In genomic region chr7:157046681-157047080, GRCh38 we compare ENCODE assay signal across 17 cellular contexts. TPM values are rescaled to one million over a fixed set of nuclear protein-coding genes. Genes with fewer than 3 reads are reported as not detected.
DNase-seq lines count a peak whose midpoint lies in the region; ATAC-seq and TF ChIP-seq lines count a peak whose summit lies in the region.
"Had no signal": no experiment of that assay in that cellular context is flagged by ENCODE, and none has a peak within 500 bp of the region (broad histone marks: within the 10 kb centered on the region; RNA-seq: fewer than 3 reads in every experiment).

No MANE protein-coding gene starts in this region.

- H3K4me1 ChIP-seq in mammary epithelial cell (ENCODE audit: insufficient read depth, low read length) = peaks cover 14% of the 10 kb centered on the region
- no peaks in the 10 kb centered on the region for H3K4me1 ChIP-seq in osteoblast (ENCODE audit: insufficient read depth, low read length)
- H3K4me1 ChIP-seq: parathyroid adenoma had no signal

- H3K4me3 ChIP-seq in MG63 (no peak overlapping the region), mammary epithelial cell (replicated peaks in 1 of 3; ENCODE audit: insufficient read depth in 1 of 3, low read depth in 2 of 3, low read length in 3 of 3) (no peak overlapping the region), osteoblast (ENCODE audit: insufficient read depth, low read length) (no peak overlapping the region)

- no peak for TF ChIP-seq CTCF in mammary epithelial cell (conservative IDR thresholded peaks at IDR 0.05 in 1 of 2, IDR thresholded peaks at IDR 0.05 in 1 of 2; ENCODE audit: extremely low read depth in 1 of 2, insufficient read depth in 1 of 2, low read depth in 1 of 2, low read length in 2 of 2)
- no peak for TF ChIP-seq CTCF in osteoblast (IDR thresholded peaks at IDR 0.05; ENCODE audit: extremely low read depth, low read depth, low read length)

- H3K27ac ChIP-seq in mammary epithelial cell (ENCODE audit: insufficient read depth, low read depth, low read length) (peak overlapping the region; percentile 58), osteoblast (ENCODE audit: low read depth, low read length) (no peak overlapping the region)
- H3K27ac ChIP-seq: parathyroid adenoma, WERI-Rb-1 had no signal

- CTCF ChIA-PET in mammary epithelial cell (lab: Charles Lee; ENCODE audit: low non-redundant PET) = no interaction called here

- in situ Hi-C loops in mammary epithelial cell (cut with MboI; ENCODE audit: low sequenced_read_pairs in 2 of 2) = loop anchor here in 1 of 2 donors (10.0 kb wide), 1 partner anchor 88 kb away; the partner anchor contains the start of gene UBE3C

- dilution Hi-C loops in mammary epithelial cell (cut with HindIII; ENCODE audit: low sequenced_read_pairs) = no loop called here

- H3K27me3 ChIP-seq in MG63 (no peaks in the 10 kb centered on the region), mammary epithelial cell (ENCODE audit: insufficient read depth, low read length) (no peaks in the 10 kb centered on the region), osteoblast (ENCODE audit: insufficient read depth, low read length) (peaks cover 9% of the 10 kb centered on the region)

- WGBS in mammary epithelial cell (ENCODE audit: low coverage, missing lambda C conversion rate) = 7% methylated on average over 1 of the region's 1 CpG

- no peak for ATAC-seq in HG03159 (IDR thresholded peaks at IDR 0.05; ENCODE audit: unreplicated experiment)
- ATAC-seq: activated CD8-positive, alpha-beta memory T cell treated with anti-CD3 and anti-CD28 coated beads, Interleukin-2, amount 10 ng/mL, durations not matched to agents 7 days and 5 days; effector memory CD8-positive, alpha-beta T cell; SK-N-SH treated with all-trans-retinoic acid at 6 μM for 48 hours had no signal

- no peak overlapping the region for H3K9ac ChIP-seq in mammary epithelial cell (ENCODE audit: insufficient read depth, low read length)
- H3K9ac ChIP-seq: parathyroid adenoma had no signal

- intact Hi-C loops in mammary epithelial cell (cut with micrococcal nuclease) = loop anchor here (1.0 kb wide), 1 partner anchor 19 kb away; no protein-coding TSS in a partner anchor

- H3K36me3 ChIP-seq in MG63 (no peaks in the 10 kb centered on the region), mammary epithelial cell (ENCODE audit: insufficient read depth, low read length) (no peaks in the 10 kb centered on the region), osteoblast (ENCODE audit: insufficient read depth, low read length) (no peaks in the 10 kb centered on the region)
- H3K36me3 ChIP-seq: WERI-Rb-1 had no signal

- DNase-seq in Daoy (ENCODE audit: low read depth) (peak; percentile 96), MG63 (peak; percentile 50), mammary epithelial cell (peak; percentile 99), osteoblast (ENCODE audit: insufficient read length, low spot score, missing footprints) (peak; percentile 91), NCI-H2227 treated with DMSO at 0.1 percent for 48 hours (lab: John Stamatoyannopoulos, UW) (no peak), NCI-H1436 (lab: John Stamatoyannopoulos, UW) (no peak)
- DNase-seq in NK-92 treated with Interleukin-12 subunit alpha and Interleukin-12 subunit beta, amount 100 ng/mL, for 24 hours (lab: John Stamatoyannopoulos, UW) = no peak
- DNase-seq: activated CD8-positive, alpha-beta memory T cell treated with anti-CD3 and anti-CD28 coated beads, Interleukin-2, amount 10 ng/mL, durations not matched to agents 7 days and 5 days; activated naive CD4-positive, alpha-beta T cell; effector memory CD8-positive, alpha-beta T cell; NCI-H2171; substantia nigra; WERI-Rb-1 had no signal

- H3K9me3 ChIP-seq in MG63 = no peaks in the 10 kb centered on the region
- no peaks in the 10 kb centered on the region for H3K9me3 ChIP-seq in mammary epithelial cell (replicated peaks; ENCODE audit: insufficient read depth, low read length)
- no peaks in the 10 kb centered on the region for H3K9me3 ChIP-seq in osteoblast (ENCODE audit: low read depth, low read length)

- H3K79me2 ChIP-seq in mammary epithelial cell (ENCODE audit: insufficient read depth, low read length) = no peaks in the 10 kb centered on the region
- no peaks in the 10 kb centered on the region for H3K79me2 ChIP-seq in osteoblast (ENCODE audit: insufficient read depth, low read length)
- H3K79me2 ChIP-seq: parathyroid adenoma had no signal

- H2AFZ ChIP-seq in mammary epithelial cell (ENCODE audit: low read depth, low read length) (peak overlapping the region; percentile 18), osteoblast (ENCODE audit: low read length) (no peak overlapping the region)
- H2AFZ ChIP-seq: parathyroid adenoma had no signal

- H4K20me1 ChIP-seq in mammary epithelial cell (ENCODE audit: insufficient read depth, low read length) (no peaks in the 10 kb centered on the region), osteoblast (ENCODE audit: insufficient read depth, low read length) (no peaks in the 10 kb centered on the region)

- BruUV-seq in mammary epithelial cell (replicated peaks; lab: Mats Ljungman, UMichigan) = no TSS peak

- peak overlapping the region; percentile 62 for H3K4me2 ChIP-seq in mammary epithelial cell (ENCODE audit: insufficient read depth, low read depth, low read length)
- no peak overlapping the region for H3K4me2 ChIP-seq in osteoblast (ENCODE audit: insufficient read depth, low read length)

RNA-seq across cellular contexts. Expression of gene MNX1, which starts 36.2 kb away (rescaled TPM):
- 4.4 and 6.3 TPM in 2 replicates for total RNA-seq in Daoy (2014; rRNA removed; shearing (Covaris generic))
- total RNA-seq in MG63 (2014; rRNA removed; shearing (Covaris generic); ENCODE audit: low replicate concordance) = 0.32 TPM in 1 of 2 replicates, not detected in the other
- 1 to 10 TPM in 1 of 2 donors, under 1 TPM in 1; 0.50 to 5.1 TPM for total RNA-seq in mammary epithelial cell
- polyA plus RNA-seq in mammary epithelial cell = 0.10 TPM
- polyA minus RNA-seq in mammary epithelial cell = 1.3 TPM
- not detected in 2 replicates for total RNA-seq in osteoblast
- total RNA-seq: activated CD8-positive, alpha-beta memory T cell treated with anti-CD3 and anti-CD28 coated beads, Interleukin-2, amount 10 ng/mL, durations not matched to agents 7 days and 5 days had no signal
- polyA plus RNA-seq: CD14-positive monocyte had no signal

Comparison
In these comparisons a context has a peak if more than half of its experiments do, and no peak if none do; other contexts are left out.
1. DNase-seq: peak in Daoy (single experiment), MG63 (single experiment), mammary epithelial cell (single experiment) and osteoblast (single experiment); none in NK-92 treated with Interleukin-12 subunit alpha and Interleukin-12 subunit beta, amount 100 ng/mL, for 24 hours (single experiment), NCI-H2227 treated with DMSO at 0.1 percent for 48 hours (single experiment) and NCI-H1436 (single experiment).